In the genomic region with DNA sequence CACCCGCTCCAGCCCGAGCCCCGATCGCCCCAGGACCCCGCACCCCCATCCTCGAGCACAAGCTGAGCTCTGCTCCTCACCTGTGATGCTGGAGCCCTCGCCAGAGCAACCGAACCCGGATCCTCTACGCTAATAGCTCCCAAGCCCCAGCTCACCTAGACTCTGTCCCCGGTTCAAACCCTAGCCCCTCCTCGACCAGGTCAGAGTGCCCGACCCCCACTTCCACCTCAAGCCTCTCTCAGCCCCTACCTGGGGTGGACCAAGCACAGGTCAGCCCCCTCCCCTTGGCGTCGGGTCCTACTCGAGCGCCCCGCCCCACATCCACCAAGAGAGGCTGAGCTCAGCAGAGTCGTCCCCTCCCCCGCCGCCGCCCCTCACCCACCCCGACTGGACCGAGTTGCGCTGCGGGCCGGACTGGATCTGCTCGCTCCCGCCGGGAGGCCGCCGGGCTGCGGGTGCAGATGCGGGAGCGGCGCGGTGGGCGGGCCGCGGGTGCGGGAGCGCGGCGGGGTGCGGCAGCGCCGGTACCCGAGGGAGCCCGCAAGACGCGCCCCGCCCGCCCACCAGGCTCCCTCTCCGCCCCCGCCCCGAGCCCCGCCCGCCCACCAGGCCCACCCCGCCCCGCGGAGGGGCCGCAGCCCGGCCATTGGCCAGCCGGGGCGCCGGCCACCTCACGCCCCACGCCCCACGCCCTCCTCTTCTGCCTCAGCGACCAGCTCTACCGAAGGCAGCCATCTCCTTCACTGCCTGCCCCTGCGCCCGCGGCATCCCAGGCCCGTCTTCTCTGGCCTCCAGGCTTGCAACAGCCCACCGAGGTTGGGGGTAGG, we compare ENCODE assay signal across 7 cellular contexts. TPM values are rescaled to one million over a fixed set of nuclear protein-coding genes. Genes with fewer than 3 reads are reported as not detected.
DNase-seq lines count a peak whose midpoint lies in the region; ATAC-seq and TF ChIP-seq lines count a peak whose summit lies in the region.

No MANE protein-coding gene starts in this region.

- H3K9me3 ChIP-seq in RWPE2 (ENCODE audit: severe bottlenecking) (no peaks in the 10 kb centered on the region), esophagus (ENCODE audit: control insufficient read depth in 2 of 2, insufficient read depth in 1 of 2, low read depth in 1 of 2, low read length in 1 of 2) (no peaks in the 10 kb centered on the region), muscle layer of duodenum (ENCODE audit: control insufficient read depth in 1 of 2, low read length in 2 of 2) (no peaks in the 10 kb centered on the region)

- H3K4me3 ChIP-seq in RWPE2 (ENCODE audit: severe bottlenecking) (peak overlapping the region; percentile 60), esophagus (ENCODE audit: low read depth in 1 of 2, low read length in 2 of 2) (peak overlapping the region; percentile 20 to 40), muscle layer of duodenum (ENCODE audit: low read depth in 1 of 2, low read length in 2 of 2) (peak overlapping the region; percentile 44 to 73)

- no peak for TF ChIP-seq CTCF in GM20000 (IDR thresholded peaks at IDR 0.05; ENCODE audit: extremely low read depth, missing control alignments)
- TF ChIP-seq CTCF in RWPE2 (IDR thresholded peaks at IDR 0.05; ENCODE audit: poor library complexity, severe bottlenecking): no peak

- H3K27ac ChIP-seq in RWPE2 (ENCODE audit: poor library complexity, severe bottlenecking) (peak overlapping the region; percentile 63), esophagus (ENCODE audit: low read depth in 2 of 2, low read length in 1 of 2) (peak overlapping the region in 1 of 2 donors; percentile 35), muscle layer of duodenum (ENCODE audit: low read length) (no peak overlapping the region)

- peak; percentile 44 for DNase-seq in GM20000 (ENCODE audit: low spot score)
- no peak for DNase-seq in RWPE2 (ENCODE audit: low spot score)
- DNase-seq in NCI-H2107 (lab: John Stamatoyannopoulos, UW): no peak

- H3K36me3 ChIP-seq in RWPE2 (ENCODE audit: low read depth) (peaks cover 4% of the 10 kb centered on the region), esophagus (ENCODE audit: control insufficient read depth in 2 of 2, insufficient read depth in 2 of 2, low read length in 1 of 2) (no peaks in the 10 kb centered on the region), muscle layer of duodenum (ENCODE audit: control insufficient read depth in 1 of 2, insufficient read depth in 2 of 2, low read length in 2 of 2) (no peaks in the 10 kb centered on the region)

- H3K4me1 ChIP-seq in RWPE2 (ENCODE audit: insufficient read depth, poor library complexity, severe bottlenecking): peaks cover 30% of the 10 kb centered on the region
- H3K4me1 ChIP-seq in esophagus (ENCODE audit: control insufficient read depth in 2 of 2, insufficient read depth in 2 of 2, low read length in 1 of 2): peaks cover 2 to 8% of the 10 kb centered on the region in 2 donors
- peaks cover 0 to 4% of the 10 kb centered on the region in 2 donors for H3K4me1 ChIP-seq in muscle layer of duodenum (ENCODE audit: control insufficient read depth in 1 of 2, insufficient read depth in 2 of 2, low read length in 2 of 2)

- H3K27me3 ChIP-seq in RWPE2 (ENCODE audit: insufficient read depth, poor library complexity, severe bottlenecking): no peaks in the 10 kb centered on the region
- peaks cover 0 to 5% of the 10 kb centered on the region in 2 donors for H3K27me3 ChIP-seq in esophagus (ENCODE audit: control insufficient read depth in 1 of 2, insufficient read depth in 2 of 2, low read length in 2 of 2)
- peaks cover 6% of the 10 kb centered on the region for H3K27me3 ChIP-seq in muscle layer of duodenum (ENCODE audit: low read depth, low read length)

- 3% methylated on average over 40 to 76 of the region's 76 CpGs for WGBS in esophagus, 2 donors

- peak; percentile 72 for ATAC-seq in RWPE2 (ENCODE audit: low read depth)
- no peak for ATAC-seq in HG03565 (IDR thresholded peaks at IDR 0.05; ENCODE audit: unreplicated experiment)
- no peak for ATAC-seq in GM18868 (IDR thresholded peaks at IDR 0.05; ENCODE audit: unreplicated experiment)

RNA-seq across cellular contexts. Expression of gene DKK3, which starts 0.6 kb away (rescaled TPM):
- polyA plus RNA-seq in esophagus: 10 to 100 TPM in 1 of 2 donors, 1 to 10 TPM in 1; 9.7 to 26.7 TPM
